ENCODE assay signal across 1 cellular context in genomic region chr3:66497288-66497972, GRCh38.
TF ChIP-seq lines count a peak whose summit lies in the region.

No MANE protein-coding gene starts in this region.

TF ChIP-seq in endothelial cell of umbilical vein, 7 proteins besides CTCF, POLR2A, EP300 and RAD21:
- TF ChIP-seq POLR2AphosphoS5 (IDR thresholded peaks at IDR 0.05; ENCODE audit: insufficient read depth, low read depth, low read length) (no peak), MAX (IDR thresholded peaks at IDR 0.05; ENCODE audit: insufficient read depth, insufficient read length) (no peak), JUN (IDR thresholded peaks at IDR 0.05; ENCODE audit: borderline replicate concordance, insufficient read depth, insufficient read length, low read depth) (no peak), EZH2 (IDR thresholded peaks at IDR 0.05; ENCODE audit: borderline replicate concordance, low read depth, low read length, severe bottlenecking) (no peak), GATA2 (IDR thresholded peaks at IDR 0.05; ENCODE audit: insufficient read depth, insufficient read length, low read depth, low read length) (no peak), MYC (IDR thresholded peaks at IDR 0.05; ENCODE audit: low read depth, low read length) (no peak), FOS (IDR thresholded peaks at IDR 0.05; ENCODE audit: borderline replicate concordance, insufficient read depth, low read length) (no peak)
